Comparison of ENCODE assay signal across 10 cellular contexts in genomic region chr20:61387204-61387958, GRCh38.
A peak's percentile ranks its signal among the peaks of the same experiment; 100 is the strongest.
DNase-seq lines count a peak whose midpoint lies in the region; ATAC-seq, FAIRE-seq and TF ChIP-seq lines count a peak whose summit lies in the region.
"Had no signal": no experiment of that assay in that cellular context is flagged by ENCODE, and none has a peak within 500 bp of the region (broad histone marks: within the 10 kb centered on the region; RNA-seq: fewer than 3 reads in every experiment).

No MANE protein-coding gene starts in this region.

- TF ChIP-seq EP300 in tibial nerve (IDR thresholded peaks at IDR 0.05): no peak

- TF ChIP-seq POLR2A in H54 (IDR thresholded peaks at IDR 0.05; ENCODE audit: low read depth, low read length) (no peak), tibial nerve (IDR thresholded peaks at IDR 0.05) (no peak)

- H3K4me1 ChIP-seq in tibial nerve: peaks cover 0 to 8% (median 0%) of the 10 kb centered on the region in 4 donors

- peaks cover 0 to 26% (median 0%) of the 10 kb centered on the region in 4 donors for H3K9me3 ChIP-seq in tibial nerve

- H3K27ac Mint-ChIP-seq in T-helper 2 cell treated with Interferon-gamma antibody and Interleukin-4, amounts not matched to agents 5 μg/mL and 100 μg/mL, for 36 hours: no peak overlapping the region

- FAIRE-seq in H54 (lab: Jason Lieb, UNC): no peak

- H3K4me1 Mint-ChIP-seq in T-helper 2 cell treated with Interferon-gamma antibody and Interleukin-4, amounts not matched to agents 5 μg/mL and 100 μg/mL, for 36 hours (ENCODE audit: low read depth): no peaks in the 10 kb centered on the region

- H3K27me3 ChIP-seq in tibial nerve: no peaks in the 10 kb centered on the region

- peaks cover 4% of the 10 kb centered on the region for H3K9me3 Mint-ChIP-seq in T-helper 2 cell treated with Interferon-gamma antibody and Interleukin-4, amounts not matched to agents 5 μg/mL and 100 μg/mL, for 36 hours

- no peaks in the 10 kb centered on the region for H3K27me3 Mint-ChIP-seq in T-helper 2 cell treated with Interferon-gamma antibody and Interleukin-4, amounts not matched to agents 5 μg/mL and 100 μg/mL, for 36 hours (ENCODE audit: low read depth)

- no peak overlapping the region for H3K4me3 Mint-ChIP-seq in T-helper 2 cell treated with Interferon-gamma antibody and Interleukin-4, amounts not matched to agents 5 μg/mL and 100 μg/mL, for 36 hours

- H3K4me3 ChIP-seq in tibial nerve: no peak overlapping the region

- no peak for ATAC-seq in HG02623 (IDR thresholded peaks at IDR 0.05; ENCODE audit: unreplicated experiment)

- H3K36me3 ChIP-seq in tibial nerve: no peaks in the 10 kb centered on the region

- no peak overlapping the region for H3K27ac ChIP-seq in tibial nerve

- DNase-seq in AG08395 (ENCODE audit: low spot score) (peak; percentile 79), H54 (ENCODE audit: insufficient read length, low spot score) (peak; percentile 74), astrocyte of the hippocampus (ENCODE audit: low read depth, low spot score) (peak; percentile 70), kidney tubule cell (ENCODE audit: low spot score) (peak; percentile 24), germinal center (ENCODE audit: low spot score) (no peak), tibial nerve (ENCODE audit: low spot score in 2 of 2) (no peak)
- DNase-seq in T-helper 2 cell treated with Interferon-gamma antibody and Interleukin-4, amounts not matched to agents 5 μg/mL and 100 μg/mL, for 36 hours (ENCODE audit: low spot score): no peak
- DNase-seq: kidney glomerular epithelial cell, NCI-H1092 treated with DMSO at 0.1 percent for 48 hours had no signal

- H3K36me3 Mint-ChIP-seq in T-helper 2 cell treated with Interferon-gamma antibody and Interleukin-4, amounts not matched to agents 5 μg/mL and 100 μg/mL, for 36 hours (ENCODE audit: low read depth): no peaks in the 10 kb centered on the region

- TF ChIP-seq CTCF in tibial nerve (IDR thresholded peaks at IDR 0.05): no peak

- 18 to 25% methylated on average over 13 of the region's 13 CpGs for whole genome bisulfite sequencing in tibial nerve, 2 donors

Comparison
In these comparisons a context has a peak if more than half of its experiments do, and no peak if none do; other contexts are left out.
1. DNase-seq: peak in AG08395 (single experiment), H54 (single experiment), astrocyte of the hippocampus (single experiment) and kidney tubule cell (single experiment); none in germinal center (single experiment), tibial nerve (0 of 2) and T-helper 2 cell treated with Interferon-gamma antibody and Interleukin-4, amounts not matched to agents 5 μg/mL and 100 μg/mL, for 36 hours (single experiment).